1 cellular context compared by ENCODE assay signal in the genomic region with DNA sequence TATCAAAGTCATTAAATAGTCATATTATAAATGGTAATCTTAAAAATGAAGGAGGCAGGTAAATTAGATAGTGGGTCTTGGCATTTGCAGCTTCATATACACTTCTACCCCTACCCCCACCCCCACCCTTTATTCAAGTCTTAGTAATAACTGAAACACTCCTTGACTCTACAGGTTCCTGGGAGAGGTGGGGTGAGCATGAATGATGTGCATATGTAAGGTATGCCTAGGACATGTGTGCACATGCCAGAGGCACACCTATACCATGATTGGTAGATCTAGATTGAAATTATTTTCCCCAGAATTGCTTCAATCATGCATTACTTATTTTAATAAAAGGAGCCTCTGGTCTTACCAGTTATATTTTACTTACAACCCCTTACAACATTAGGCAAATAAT.
TF ChIP-seq lines count a peak whose summit lies in the region.

No MANE protein-coding gene starts in this region.

TF ChIP-seq in HepG2, 621 proteins besides CTCF, POLR2A, EP300 and RAD21:
- TF ChIP-seq ZNF33A (CRISPR knock-in tag; IDR thresholded peaks at IDR 0.05; ENCODE audit: borderline replicate concordance) (no peak), ZNF615 (CRISPR knock-in tag; IDR thresholded peaks at IDR 0.05; ENCODE audit: borderline replicate concordance) (no peak), MZF1 (CRISPR knock-in tag; IDR thresholded peaks at IDR 0.05; ENCODE audit: borderline replicate concordance) (no peak)
